ENCODE assay signal across 20 cellular contexts in genomic region chr10:42632557-42632956, GRCh38.
"Had no signal": no experiment of that assay in that cellular context is flagged by ENCODE, and none has a peak within 500 bp of the region (broad histone marks: within the 10 kb centered on the region; RNA-seq: fewer than 3 reads in every experiment).

No MANE protein-coding gene starts in this region.

- H3K27me3 Mint-ChIP-seq: stimulated activated naive B cell treated with anti-CD40 and anti-IgM and Interleukin-4, amounts not matched to agents 10 μg/mL and 1 μg/mL and 100 μg/mL, for 72 hours; stimulated activated naive CD8-positive, alpha-beta T cell treated with anti-CD3 and anti-CD28 coated beads, Interleukin-15, amount 100 ng/mL, for 72 hours had no signal

- DNase-seq: effector memory CD4-positive, alpha-beta T cell; esophagus squamous epithelium; foreskin fibroblast; glutamatergic neuron; left ventricle myocardium inferior; mesenchymal stem cell; midbrain; psoas muscle; retina; spleen; stimulated activated CD4-positive, alpha-beta T cell treated with anti-CD3 and anti-CD28 coated beads, Interleukin-15, amount 100 ng/mL, for 24 hours; stimulated activated CD4-positive, alpha-beta T cell treated with anti-CD3 and anti-CD28 coated beads, Interleukin-1b, Interleukin-23, amount 100 ng/mL, for 48 hours; stimulated activated CD4-positive, alpha-beta T cell treated with anti-CD3 and anti-CD28 coated beads, Interleukin-4, amount 100 ng/mL, for 24 hours; stimulated activated naive B cell treated with anti-CD40 and anti-IgM and Interleukin-4, amounts not matched to agents 10 μg/mL and 1 μg/mL and 100 μg/mL, for 72 hours; stimulated activated naive CD8-positive, alpha-beta T cell treated with anti-CD3 and anti-CD28 coated beads, Interleukin-15, amount 100 ng/mL, for 72 hours; testis; transverse colon had no signal

- ATAC-seq: gastroesophageal sphincter; psoas muscle; stimulated activated naive B cell treated with anti-CD40 and anti-IgM and Interleukin-4, amounts not matched to agents 10 μg/mL and 1 μg/mL and 100 μg/mL, for 72 hours; stimulated activated naive CD8-positive, alpha-beta T cell treated with anti-CD3 and anti-CD28 coated beads, Interleukin-15, amount 100 ng/mL, for 72 hours had no signal

- H3K4me3 ChIP-seq: esophagus squamous epithelium, gastroesophageal sphincter, left ventricle myocardium inferior, lung, psoas muscle, spleen, testis, transverse colon had no signal

- H3K27ac Mint-ChIP-seq: stimulated activated naive B cell treated with anti-CD40 and anti-IgM and Interleukin-4, amounts not matched to agents 10 μg/mL and 1 μg/mL and 100 μg/mL, for 72 hours; stimulated activated naive CD8-positive, alpha-beta T cell treated with anti-CD3 and anti-CD28 coated beads, Interleukin-15, amount 100 ng/mL, for 72 hours had no signal

- H3K27me3 ChIP-seq: esophagus squamous epithelium, gastroesophageal sphincter, neutrophil, spleen, testis, transverse colon had no signal

- H3K4me1 ChIP-seq: testis had no signal

- H3K9me3 Mint-ChIP-seq: stimulated activated naive B cell treated with anti-CD40 and anti-IgM and Interleukin-4, amounts not matched to agents 10 μg/mL and 1 μg/mL and 100 μg/mL, for 72 hours; stimulated activated naive CD8-positive, alpha-beta T cell treated with anti-CD3 and anti-CD28 coated beads, Interleukin-15, amount 100 ng/mL, for 72 hours had no signal

- H3K4me3 Mint-ChIP-seq: stimulated activated naive B cell treated with anti-CD40 and anti-IgM and Interleukin-4, amounts not matched to agents 10 μg/mL and 1 μg/mL and 100 μg/mL, for 72 hours; stimulated activated naive CD8-positive, alpha-beta T cell treated with anti-CD3 and anti-CD28 coated beads, Interleukin-15, amount 100 ng/mL, for 72 hours had no signal

- H3K9me3 ChIP-seq: esophagus squamous epithelium, gastroesophageal sphincter, left ventricle myocardium inferior, neutrophil, psoas muscle, spleen, testis, transverse colon had no signal
